1 cellular context compared by ENCODE assay signal in genomic region chr2:232886176-232886575, GRCh38.
TF ChIP-seq lines count a peak whose summit lies in the region.

No MANE protein-coding gene starts in this region.

TF ChIP-seq in H1, 55 proteins besides CTCF, POLR2A, EP300 and RAD21 (continued from another document):
- no peak for TF ChIP-seq TAF1 (IDR thresholded peaks at IDR 0.05; ENCODE audit: low read depth, low read length)
